Comparison of ENCODE assay signal across 1 cellular context in genomic region chr2:72934683-72935610, GRCh38.
TF ChIP-seq lines count a peak whose summit lies in the region.

No MANE protein-coding gene starts in this region.

TF ChIP-seq in GM23338, 12 proteins besides CTCF, POLR2A, EP300 and RAD21:
- TF ChIP-seq NANOG (IDR thresholded peaks at IDR 0.05; ENCODE audit: borderline replicate concordance), result no peak
- TF ChIP-seq ZNF114 (CRISPR knock-in tag; IDR thresholded peaks at IDR 0.05), result no peak
- TF ChIP-seq STAT1 (IDR thresholded peaks at IDR 0.05; ENCODE audit: unreplicated experiment), result no peak
- TF ChIP-seq ZNF331 (CRISPR knock-in tag; IDR thresholded peaks at IDR 0.05; ENCODE audit: low read depth), result no peak
- TF ChIP-seq JUNB (IDR thresholded peaks at IDR 0.05; ENCODE audit: unreplicated experiment), result no peak
- TF ChIP-seq EZH2phosphoT487 (IDR thresholded peaks at IDR 0.05; ENCODE audit: unreplicated experiment), result no peak
- no peak for TF ChIP-seq POLR2AphosphoS5 (IDR thresholded peaks at IDR 0.05; ENCODE audit: low read depth)
- TF ChIP-seq ZNF462 (CRISPR knock-in tag; IDR thresholded peaks at IDR 0.05), result no peak
- TF ChIP-seq ETS1 (IDR thresholded peaks at IDR 0.05), result no peak
- TF ChIP-seq, protein P1, sequence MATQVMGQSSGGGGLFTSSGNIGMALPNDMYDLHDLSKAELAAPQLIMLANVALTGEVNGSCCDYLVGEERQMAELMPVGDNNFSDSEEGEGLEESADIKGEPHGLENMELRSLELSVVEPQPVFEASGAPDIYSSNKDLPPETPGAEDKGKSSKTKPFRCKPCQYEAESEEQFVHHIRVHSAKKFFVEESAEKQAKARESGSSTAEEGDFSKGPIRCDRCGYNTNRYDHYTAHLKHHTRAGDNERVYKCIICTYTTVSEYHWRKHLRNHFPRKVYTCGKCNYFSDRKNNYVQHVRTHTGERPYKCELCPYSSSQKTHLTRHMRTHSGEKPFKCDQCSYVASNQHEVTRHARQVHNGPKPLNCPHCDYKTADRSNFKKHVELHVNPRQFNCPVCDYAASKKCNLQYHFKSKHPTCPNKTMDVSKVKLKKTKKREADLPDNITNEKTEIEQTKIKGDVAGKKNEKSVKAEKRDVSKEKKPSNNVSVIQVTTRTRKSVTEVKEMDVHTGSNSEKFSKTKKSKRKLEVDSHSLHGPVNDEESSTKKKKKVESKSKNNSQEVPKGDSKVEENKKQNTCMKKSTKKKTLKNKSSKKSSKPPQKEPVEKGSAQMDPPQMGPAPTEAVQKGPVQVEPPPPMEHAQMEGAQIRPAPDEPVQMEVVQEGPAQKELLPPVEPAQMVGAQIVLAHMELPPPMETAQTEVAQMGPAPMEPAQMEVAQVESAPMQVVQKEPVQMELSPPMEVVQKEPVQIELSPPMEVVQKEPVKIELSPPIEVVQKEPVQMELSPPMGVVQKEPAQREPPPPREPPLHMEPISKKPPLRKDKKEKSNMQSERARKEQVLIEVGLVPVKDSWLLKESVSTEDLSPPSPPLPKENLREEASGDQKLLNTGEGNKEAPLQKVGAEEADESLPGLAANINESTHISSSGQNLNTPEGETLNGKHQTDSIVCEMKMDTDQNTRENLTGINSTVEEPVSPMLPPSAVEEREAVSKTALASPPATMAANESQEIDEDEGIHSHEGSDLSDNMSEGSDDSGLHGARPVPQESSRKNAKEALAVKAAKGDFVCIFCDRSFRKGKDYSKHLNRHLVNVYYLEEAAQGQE (IDR thresholded peaks at IDR 0.05; ENCODE audit: unreplicated experiment), result no peak
- TF ChIP-seq EZH2 (IDR thresholded peaks at IDR 0.05; ENCODE audit: low read depth, unreplicated experiment), result no peak
- TF ChIP-seq CREB1 (CRISPR knock-in tag; IDR thresholded peaks at IDR 0.05; ENCODE audit: low read depth), result no peak
TF ChIP-seq in GM23338: peak in this region for 0.
